In the genomic region with DNA sequence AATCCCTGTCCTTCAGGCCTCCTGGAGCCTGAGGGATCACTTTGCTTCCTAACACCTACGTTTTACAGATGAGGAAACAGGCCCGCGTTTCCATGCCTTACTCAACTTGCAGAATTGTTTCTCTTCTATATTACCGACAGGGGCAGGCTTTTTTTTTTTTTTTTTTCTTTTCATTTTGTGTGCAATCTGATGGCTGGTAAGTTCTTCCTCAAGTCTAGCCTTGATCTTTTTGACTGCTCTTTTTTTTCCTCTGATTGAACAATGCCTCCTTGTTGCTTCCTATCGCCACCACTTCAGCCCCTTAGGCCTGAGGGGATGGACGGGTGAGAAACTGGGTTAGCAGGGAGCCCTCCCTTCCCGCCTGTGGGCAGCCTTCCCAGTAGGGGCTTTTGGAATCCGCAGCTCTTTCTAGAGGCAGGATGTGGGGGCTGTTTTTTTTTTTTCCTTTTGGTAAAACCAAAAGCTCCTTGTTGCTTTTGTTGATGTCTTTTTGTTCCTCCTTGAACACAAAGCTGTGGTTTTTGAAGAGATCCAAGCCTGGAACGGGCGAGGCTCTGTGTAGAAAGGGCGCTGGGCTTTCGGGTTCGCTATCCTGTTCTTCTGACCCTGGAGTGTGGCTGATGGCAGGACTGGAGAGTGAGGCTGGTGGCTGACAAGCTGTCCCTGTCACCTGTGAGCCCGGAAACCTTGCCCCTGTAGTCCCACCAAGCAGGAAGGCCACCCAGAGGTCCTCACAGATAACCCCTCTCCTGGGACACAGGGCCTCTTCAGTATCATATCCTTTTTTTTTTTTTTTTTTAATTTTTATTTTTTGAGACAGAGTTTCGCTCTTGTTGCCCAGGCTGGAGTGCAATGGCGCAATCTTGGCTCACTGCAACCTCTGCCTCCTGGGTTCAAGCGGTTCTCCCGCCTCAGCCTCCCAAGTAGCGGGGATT, we compare ENCODE assay signal across 9 cellular contexts. TPM values are rescaled to one million over a fixed set of nuclear protein-coding genes. Genes with fewer than 3 reads are reported as not detected.
DNase-seq lines count a peak whose midpoint lies in the region; ATAC-seq and TF ChIP-seq lines count a peak whose summit lies in the region.
"Had no signal": no experiment of that assay in that cellular context is flagged by ENCODE, and none has a peak within 500 bp of the region (broad histone marks: within the 10 kb centered on the region; RNA-seq: fewer than 3 reads in every experiment).

No MANE protein-coding gene starts in this region.

- H3K36me3 ChIP-seq in HEK293 (ENCODE audit: control insufficient read depth in 2 of 2, insufficient read depth in 1 of 2, low read length in 2 of 2) (peaks cover 4 to 34% of the 10 kb centered on the region in 2 experiments; a peak in 2 of 3 replicates), gastroesophageal sphincter (peaks cover 0 to 41% of the 10 kb centered on the region in 2 donors), gastrocnemius medialis (no peaks in the 10 kb centered on the region)

- H3K27ac ChIP-seq in HEK293 (ENCODE audit: extremely low read depth, low read depth, low read length) (no peak overlapping the region), gastroesophageal sphincter (peak overlapping the region in 3 of 4 donors; percentile 72 to 81 (median 76)), gastrocnemius medialis (peak overlapping the region; percentile 30 to 71 (median 58))

- CTCF ChIA-PET in HEK293 (lab: Yijun Ruan, JAX): interaction anchor here (0.6 kb wide), 2 partner anchors 11 to 299 kb away, joined by 3 read pairs; no protein-coding TSS in a partner anchor
- CTCF ChIA-PET in activated CD8-positive, alpha-beta T cell treated with anti-CD3 and anti-CD28 coated beads, Interleukin-2, amount 10 ng/mL, durations not matched to agents 7 days and 5 days (lab: Charles Lee): interaction anchor here (1.0 to 4.9 kb wide), 3 partner anchors 14 to 99 kb away, joined by 7 to 21 read pairs (median 7); a partner anchor contains a TSS

- DNase-seq in activated CD8-positive, alpha-beta T cell treated with anti-CD3 and anti-CD28 coated beads, Interleukin-2, amount 10 ng/mL, durations not matched to agents 7 days and 5 days: no peak
- DNase-seq in gastrocnemius medialis (no peak), NAMALWA (ENCODE audit: low spot score) (no peak), COR-L47 (lab: John Stamatoyannopoulos, UW) (no peak), OCI-M2 (lab: John Stamatoyannopoulos, UW; ENCODE audit: unreplicated experiment) (no peak)
- DNase-seq: NCI-H774 had no signal

- ATAC-seq in activated CD8-positive, alpha-beta T cell treated with anti-CD3 and anti-CD28 coated beads, Interleukin-2, amount 10 ng/mL, durations not matched to agents 7 days and 5 days: peak; percentile 41
- ATAC-seq in gastroesophageal sphincter (no peak), gastrocnemius medialis (no peak), HG03025 (IDR thresholded peaks at IDR 0.05; ENCODE audit: low FRiP score, unreplicated experiment) (no peak)

- intact Hi-C loops in gastrocnemius medialis (cut with DNase I; ENCODE audit: low total_unique reads): no loop called here

- TF ChIP-seq CTCF in HEK293 (tag by site-specific recombination; IDR thresholded peaks at IDR 0.05) (no peak), gastroesophageal sphincter (IDR thresholded peaks at IDR 0.05) (no peak), gastrocnemius medialis (IDR thresholded peaks at IDR 0.05 in 4 of 5, conservative IDR thresholded peaks at IDR 0.05 in 1 of 5) (no peak)

- H3K9me3 ChIP-seq in HEK293 (ENCODE audit: control insufficient read depth, insufficient read depth, low read depth, low read length) (no peaks in the 10 kb centered on the region), gastroesophageal sphincter (no peaks in the 10 kb centered on the region), gastrocnemius medialis (no peaks in the 10 kb centered on the region)

- H3K4me1 ChIP-seq in HEK293 (ENCODE audit: control insufficient read depth, insufficient read depth, low read length): peaks cover 26% of the 10 kb centered on the region
- H3K4me1 ChIP-seq in gastroesophageal sphincter: peaks cover 6 to 97% (median 76%) of the 10 kb centered on the region in 3 donors
- peaks cover 53 to 56% of the 10 kb centered on the region in 2 donors for H3K4me1 ChIP-seq in gastrocnemius medialis

- peak overlapping the region; percentile 54 for H3K4me3 Mint-ChIP-seq in activated CD8-positive, alpha-beta T cell treated with anti-CD3 and anti-CD28 coated beads, Interleukin-2, amount 10 ng/mL, durations not matched to agents 7 days and 5 days

- TF ChIP-seq EP300 in gastroesophageal sphincter (IDR thresholded peaks at IDR 0.05): no peak

- TF ChIP-seq POLR2A in gastroesophageal sphincter (IDR thresholded peaks at IDR 0.05) (no peak), gastrocnemius medialis (IDR thresholded peaks at IDR 0.05) (no peak)

- H3K4me1 Mint-ChIP-seq in activated CD8-positive, alpha-beta T cell treated with anti-CD3 and anti-CD28 coated beads, Interleukin-2, amount 10 ng/mL, durations not matched to agents 7 days and 5 days (ENCODE audit: low read depth): peaks cover 91% of the 10 kb centered on the region

- H3K27me3 Mint-ChIP-seq in activated CD8-positive, alpha-beta T cell treated with anti-CD3 and anti-CD28 coated beads, Interleukin-2, amount 10 ng/mL, durations not matched to agents 7 days and 5 days (ENCODE audit: low read depth): no peaks in the 10 kb centered on the region

- H3K27ac Mint-ChIP-seq in activated CD8-positive, alpha-beta T cell treated with anti-CD3 and anti-CD28 coated beads, Interleukin-2, amount 10 ng/mL, durations not matched to agents 7 days and 5 days: peak overlapping the region; percentile 88

- H3K4me3 ChIP-seq in HEK293 (ENCODE audit: low read depth, low read length) (no peak overlapping the region), gastroesophageal sphincter (no peak overlapping the region), gastrocnemius medialis (no peak overlapping the region)

- peaks cover 91% of the 10 kb centered on the region for H3K36me3 Mint-ChIP-seq in activated CD8-positive, alpha-beta T cell treated with anti-CD3 and anti-CD28 coated beads, Interleukin-2, amount 10 ng/mL, durations not matched to agents 7 days and 5 days (ENCODE audit: low read depth)

- in situ Hi-C loops in gastrocnemius medialis (cut with MboI; ENCODE audit: low sequenced_read_pairs in 4 of 4): loop anchor here in 1 of 4 donors (25.0 kb wide), 1 partner anchor 103 kb away; no protein-coding TSS in a partner anchor

- POLR2A ChIA-PET in HEK293 (lab: Yijun Ruan, JAX): no interaction called here
- POLR2A ChIA-PET in activated CD8-positive, alpha-beta T cell treated with anti-CD3 and anti-CD28 coated beads, Interleukin-2, amount 10 ng/mL, durations not matched to agents 7 days and 5 days (lab: Charles Lee): interaction anchor here (0.8 to 3.3 kb wide), 3 partner anchors 9 to 315 kb away, joined by 3 to 25 read pairs (median 5); a partner anchor contains a TSS

- WGBS in gastroesophageal sphincter (ENCODE audit: low coverage in 1 of 2), 2 donors: 50 to 54% methylated on average over 7 to 15 of the region's 19 CpGs

- H3K9me3 Mint-ChIP-seq in activated CD8-positive, alpha-beta T cell treated with anti-CD3 and anti-CD28 coated beads, Interleukin-2, amount 10 ng/mL, durations not matched to agents 7 days and 5 days (ENCODE audit: insufficient read depth): no peaks in the 10 kb centered on the region

- H3K27me3 ChIP-seq in gastroesophageal sphincter (no peaks in the 10 kb centered on the region), gastrocnemius medialis (no peaks in the 10 kb centered on the region)

TF ChIP-seq in HEK293, 187 proteins besides CTCF, POLR2A, EP300 and RAD21:
- TF ChIP-seq FEZF1 (tag by site-specific recombination; IDR thresholded peaks at IDR 0.05) (peak; percentile 71), ZBTB21 (tag by site-specific recombination; IDR thresholded peaks at IDR 0.05) (no peak)

RNA-seq across cellular contexts. Expression of a gene that starts 14.0 kb away (rescaled TPM):
- 100 to 1,000 TPM; 268 to 276 TPM for total RNA-seq in activated CD8-positive, alpha-beta T cell treated with anti-CD3 and anti-CD28 coated beads, Interleukin-2, amount 10 ng/mL, durations not matched to agents 7 days and 5 days
- total RNA-seq in gastroesophageal sphincter: 10 to 100 TPM; 33.5 to 88.9 (median 73.6) TPM
- total RNA-seq in gastrocnemius medialis: 10 to 100 TPM; 10.7 to 24.1 (median 20.5) TPM

RNA-seq across cellular contexts. Expression of a gene that starts 30.3 kb away (rescaled TPM):
- 1,000 to 10,000 TPM; 1,130 to 1,164 TPM for total RNA-seq in activated CD8-positive, alpha-beta T cell treated with anti-CD3 and anti-CD28 coated beads, Interleukin-2, amount 10 ng/mL, durations not matched to agents 7 days and 5 days
- total RNA-seq in gastroesophageal sphincter (1,000 to 10,000 TPM in 3 of 4 donors, 100 to 1,000 TPM in 1; 755 to 2,040 (median 1,511) TPM), gastrocnemius medialis (1,000 to 10,000 TPM in 1 of 4 donors, 100 to 1,000 TPM in 3; 878 to 1,126 (median 955) TPM)

RNA-seq across cellular contexts. Expression of a gene that starts 58.7 kb away (rescaled TPM):
- total RNA-seq in activated CD8-positive, alpha-beta T cell treated with anti-CD3 and anti-CD28 coated beads, Interleukin-2, amount 10 ng/mL, durations not matched to agents 7 days and 5 days: 10 to 100 TPM; 29.6 to 30.9 TPM
- total RNA-seq in gastroesophageal sphincter (10 to 100 TPM; 13.6 to 35.0 (median 23.3) TPM), gastrocnemius medialis (10 to 100 TPM in 3 of 4 donors, 1 to 10 TPM in 1; 9.1 to 14.4 (median 12.3) TPM)
